In genomic region chr1:54167422-54168139, GRCh38 we compare ENCODE assay signal across 1 cellular context.
A peak's percentile ranks its signal among the peaks of the same experiment; 100 is the strongest.
TF ChIP-seq lines count a peak whose summit lies in the region.

No MANE protein-coding gene starts in this region.

TF ChIP-seq in K562, 482 proteins besides CTCF, POLR2A, EP300 and RAD21:
- peak; percentile 49 for TF ChIP-seq FOSL1 (tag; conservative IDR thresholded peaks at IDR 0.05)
- no peak for TF ChIP-seq ZFPM2 (CRISPR knock-in tag; IDR thresholded peaks at IDR 0.05)
